ENCODE assay signal across 29 cellular contexts in the genomic region with DNA sequence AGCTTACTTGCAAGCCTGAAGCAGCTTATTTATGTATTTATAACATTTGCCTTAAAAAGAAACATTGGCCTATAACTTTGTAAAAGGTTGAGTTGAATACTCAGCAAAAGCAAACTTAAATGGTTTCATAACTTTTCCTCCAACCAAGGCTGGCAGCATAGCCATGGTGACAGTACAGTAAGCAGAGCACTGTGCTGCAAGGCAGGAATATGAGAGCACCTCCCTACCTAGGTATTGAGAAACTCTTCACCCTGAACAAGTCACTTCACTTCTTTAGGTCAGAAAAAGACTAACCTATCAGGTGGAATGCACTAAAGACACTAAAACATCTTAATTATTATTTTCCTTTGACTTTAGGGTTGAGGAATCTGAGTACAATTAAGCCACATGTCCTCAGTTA.
"Had no signal": no experiment of that assay in that cellular context is flagged by ENCODE, and none has a peak within 500 bp of the region (broad histone marks: within the 10 kb centered on the region; RNA-seq: fewer than 3 reads in every experiment).

No MANE protein-coding gene starts in this region.

- H3K9me3 ChIP-seq: colonic mucosa, esophagus squamous epithelium, gastroesophageal sphincter, heart right ventricle had no signal

- H3K36me3 ChIP-seq: brain microvascular endothelial cell, colonic mucosa, esophagus squamous epithelium, gastroesophageal sphincter, heart right ventricle had no signal

- H3K4me3 ChIP-seq: colonic mucosa, esophagus squamous epithelium, gastroesophageal sphincter, heart right ventricle had no signal

- H3K27ac ChIP-seq: brain microvascular endothelial cell, colonic mucosa, esophagus squamous epithelium, gastroesophageal sphincter, heart right ventricle had no signal

- FAIRE-seq: astrocyte, endometrium, endothelial cell of umbilical vein had no signal

- H3K27me3 ChIP-seq: brain microvascular endothelial cell, colonic mucosa, esophagus squamous epithelium, gastroesophageal sphincter, heart right ventricle had no signal

- H3K4me1 ChIP-seq: colonic mucosa, esophagus squamous epithelium, gastroesophageal sphincter, heart right ventricle had no signal

- DNase-seq: activated CD4-positive, alpha-beta memory T cell treated with anti-CD3 and anti-CD28 coated beads, Interleukin-2, amount 10 ng/mL, durations not matched to agents 7 days and 5 days; activated CD4-positive, alpha-beta T cell treated with anti-CD3 and anti-CD28 coated beads for 36 hours; activated CD4-positive, alpha-beta T cell treated with anti-CD3 and anti-CD28 coated beads, Interleukin-2, amount 10 ng/mL, durations not matched to agents 24 days and 14 days; activated CD4-positive, alpha-beta T cell treated with anti-CD3 and anti-CD28 coated beads, Interleukin-2, amount 50 U/mL, for 4 hours; activated CD4-positive, CD25-positive, alpha-beta regulatory T cell; activated CD4-positive, CD25-positive, alpha-beta regulatory T cell treated with anti-CD3 and anti-CD28 coated beads, Interleukin-2, amount 50 U/mL, for 72 hours; activated CD8-positive, alpha-beta memory T cell treated with anti-CD3 and anti-CD28 coated beads, Interleukin-2, amount 50 U/mL, for 48 hours; activated gamma-delta T cell; activated naive CD4-positive, alpha-beta T cell; activated naive CD4-positive, alpha-beta T cell treated with anti-CD3 and anti-CD28 coated beads, Interleukin-2, amount 10 ng/mL, durations not matched to agents 7 days and 5 days; activated naive CD8-positive, alpha-beta T cell treated with anti-CD3 and anti-CD28 coated beads, Interleukin-2, amount 10 ng/mL, durations not matched to agents 7 days and 5 days; activated T-cell treated with anti-CD3 and anti-CD28 coated beads for 4 hours; activated T-cell treated with anti-CD3 and anti-CD28 coated beads, Interleukin-2, amount 50 U/mL, for 24 hours; activated T-cell treated with anti-CD3 and anti-CD28 coated beads, Interleukin-2, amount 50 U/mL, for 72 hours; amniotic stem cell; brain microvascular endothelial cell; central memory CD4-positive, alpha-beta T cell; cerebellar nuclear complex; colonic mucosa; effector CD8-positive, alpha-beta T cell; esophagus squamous epithelium; foreskin melanocyte; heart right ventricle; T-helper 2 cell had no signal

- ATAC-seq: activated CD4-positive, alpha-beta T cell treated with anti-CD3 and anti-CD28 coated beads for 36 hours; activated naive CD4-positive, alpha-beta T cell treated with anti-CD3 and anti-CD28 coated beads, Interleukin-2, amount 50 U/mL, for 72 hours; activated T-cell treated with anti-CD3 and anti-CD28 coated beads, Interleukin-2, amount 50 U/mL, for 72 hours; gastroesophageal sphincter; heart right ventricle had no signal
